8 cellular contexts compared by ENCODE assay signal in genomic region chr11:48109046-48109666, GRCh38.
DNase-seq lines count a peak whose midpoint lies in the region; ATAC-seq lines count a peak whose summit lies in the region.

No MANE protein-coding gene starts in this region.

- peak overlapping the region; percentile 72 to 86 (median 82) for H3K4me3 Mint-ChIP-seq in immature natural killer cell

- H3K9me3 ChIP-seq in MG63: peaks cover 3% of the 10 kb centered on the region; the same call in 1 of the 2 replicates

- H3K36me3 Mint-ChIP-seq in immature natural killer cell: peaks cover 7 to 10% (median 8%) of the 10 kb centered on the region in 3 donors

- H3K27me3 Mint-ChIP-seq in immature natural killer cell (ENCODE audit: low read depth in 3 of 3): peaks cover 0 to 4% (median 0%) of the 10 kb centered on the region in 3 donors

- ATAC-seq in stimulated activated naive CD8-positive, alpha-beta T cell treated with anti-CD3 and anti-CD28 coated beads, Interleukin-15, Interleukin-2, amounts not matched to agents 100 U/mL and 50 U/mL, for 24 hours: peak; percentile 15
- ATAC-seq in GM18858 (IDR thresholded peaks at IDR 0.05; ENCODE audit: unreplicated experiment): no peak

- peaks cover 47 to 66% of the 10 kb centered on the region in 2 donors for H3K4me1 Mint-ChIP-seq in immature natural killer cell

- H3K27ac Mint-ChIP-seq in immature natural killer cell: peak overlapping the region; percentile 62 to 89 (median 75)

- H3K27me3 ChIP-seq in MG63: no peaks in the 10 kb centered on the region

- no peak overlapping the region; the same call in 1 of the 2 replicates for H3K4me3 ChIP-seq in MG63

- H3K36me3 ChIP-seq in MG63: peaks cover 20% of the 10 kb centered on the region

- DNase-seq in CMK (ENCODE audit: low read depth): peak; percentile 7
- peak; percentile 45 for DNase-seq in HCEC 1CT
- DNase-seq in NCI-H748 (lab: John Stamatoyannopoulos, UW; ENCODE audit: unreplicated experiment): peak; percentile 60
- DNase-seq in astrocyte of the hippocampus (ENCODE audit: low read depth, low spot score): peak; percentile 68
- peak in 2 of 3 donors; percentile 19 to 26 for DNase-seq in immature natural killer cell
- no peak for DNase-seq in stimulated activated naive CD8-positive, alpha-beta T cell treated with anti-CD3 and anti-CD28 coated beads, Interleukin-15, Interleukin-2, amounts not matched to agents 100 U/mL and 50 U/mL, for 24 hours
- DNase-seq in MG63: no peak

- peaks cover 0 to 2% (median 0%) of the 10 kb centered on the region in 6 donors for H3K9me3 Mint-ChIP-seq in immature natural killer cell

Comparison
In these comparisons a context has a peak if more than half of its experiments do, and no peak if none do; other contexts are left out.
1. DNase-seq: peak in CMK (single experiment), HCEC 1CT (single experiment), NCI-H748 (single experiment), astrocyte of the hippocampus (single experiment) and immature natural killer cell (2 of 3); none in stimulated activated naive CD8-positive, alpha-beta T cell treated with anti-CD3 and anti-CD28 coated beads, Interleukin-15, Interleukin-2, amounts not matched to agents 100 U/mL and 50 U/mL, for 24 hours (single experiment) and MG63 (single experiment).